1 cellular context compared by ENCODE assay signal in the genomic region with DNA sequence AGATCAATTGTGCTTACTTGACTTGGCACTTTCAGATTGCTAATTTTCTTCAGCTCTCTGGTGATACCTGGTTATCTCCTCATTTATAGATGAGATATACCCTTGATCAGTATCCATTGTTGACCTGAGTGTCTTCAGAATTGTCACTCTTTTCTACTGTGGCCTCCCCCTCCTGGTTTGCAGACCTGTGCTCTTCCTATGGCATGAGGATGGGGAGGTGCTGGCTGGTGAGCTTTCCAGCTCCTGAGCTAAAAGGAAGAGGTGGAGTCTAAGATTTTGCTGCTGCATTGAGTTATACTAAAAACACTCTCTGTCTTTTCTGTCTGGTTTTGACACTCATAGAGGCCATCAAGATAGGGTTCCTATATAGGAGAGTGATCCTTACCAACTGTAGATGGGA.
TF ChIP-seq lines count a peak whose summit lies in the region.

No MANE protein-coding gene starts in this region.

TF ChIP-seq in GM12878, 131 proteins besides CTCF, POLR2A, EP300 and RAD21:
- TF ChIP-seq LARP7 (IDR thresholded peaks at IDR 0.05) = no peak
- no peak for TF ChIP-seq YY1 (IDR thresholded peaks at IDR 0.05; ENCODE audit: low read depth, low read length)
- TF ChIP-seq NRF1 (conservative IDR thresholded peaks at IDR 0.05; ENCODE audit: low read depth, low read length) = no peak
